In the genomic region with DNA sequence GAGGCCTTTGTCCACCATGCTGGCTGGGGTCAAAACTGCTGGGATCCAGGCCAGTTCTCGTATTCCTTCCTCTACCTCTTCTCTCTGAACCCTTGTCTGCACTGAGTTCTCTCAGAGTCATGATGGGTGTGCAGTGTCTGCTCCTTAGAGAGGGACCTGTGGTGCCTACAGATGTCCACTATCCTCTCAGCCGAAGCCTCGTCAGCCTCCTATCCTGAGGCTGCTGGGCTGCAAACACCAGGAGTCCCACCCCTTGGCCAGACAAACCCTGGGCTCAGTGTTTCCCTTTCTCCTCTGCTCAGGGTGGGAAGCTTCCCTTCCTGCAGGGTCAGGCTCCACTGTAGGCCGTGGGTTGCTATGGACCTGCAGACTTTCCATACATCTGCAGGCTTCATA, we compare ENCODE assay signal across 1 cellular context.
TF ChIP-seq lines count a peak whose summit lies in the region.

No MANE protein-coding gene starts in this region.

TF ChIP-seq in HepG2, 621 proteins besides CTCF, POLR2A, EP300 and RAD21 (continued from another document):
- TF ChIP-seq, protein P1, sequence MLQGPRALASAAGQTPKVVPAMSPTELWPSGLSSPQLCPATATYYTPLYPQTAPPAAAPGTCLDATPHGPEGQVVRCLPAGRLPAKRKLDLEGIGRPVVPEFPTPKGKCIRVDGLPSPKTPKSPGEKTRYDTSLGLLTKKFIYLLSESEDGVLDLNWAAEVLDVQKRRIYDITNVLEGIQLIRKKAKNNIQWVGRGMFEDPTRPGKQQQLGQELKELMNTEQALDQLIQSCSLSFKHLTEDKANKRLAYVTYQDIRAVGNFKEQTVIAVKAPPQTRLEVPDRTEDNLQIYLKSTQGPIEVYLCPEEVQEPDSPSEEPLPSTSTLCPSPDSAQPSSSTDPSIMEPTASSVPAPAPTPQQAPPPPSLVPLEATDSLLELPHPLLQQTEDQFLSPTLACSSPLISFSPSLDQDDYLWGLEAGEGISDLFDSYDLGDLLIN (CRISPR knock-in tag; IDR thresholded peaks at IDR 0.05; ENCODE audit: borderline replicate concordance): peak; percentile 2; the same call in 1 of the 2 replicates
- TF ChIP-seq, protein P2, sequence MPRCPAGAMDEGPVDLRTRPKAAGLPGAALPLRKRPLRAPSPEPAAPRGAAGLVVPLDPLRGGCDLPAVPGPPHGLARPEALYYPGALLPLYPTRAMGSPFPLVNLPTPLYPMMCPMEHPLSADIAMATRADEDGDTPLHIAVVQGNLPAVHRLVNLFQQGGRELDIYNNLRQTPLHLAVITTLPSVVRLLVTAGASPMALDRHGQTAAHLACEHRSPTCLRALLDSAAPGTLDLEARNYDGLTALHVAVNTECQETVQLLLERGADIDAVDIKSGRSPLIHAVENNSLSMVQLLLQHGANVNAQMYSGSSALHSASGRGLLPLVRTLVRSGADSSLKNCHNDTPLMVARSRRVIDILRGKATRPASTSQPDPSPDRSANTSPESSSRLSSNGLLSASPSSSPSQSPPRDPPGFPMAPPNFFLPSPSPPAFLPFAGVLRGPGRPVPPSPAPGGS (CRISPR knock-in tag; IDR thresholded peaks at IDR 0.05): peak; percentile 4; the same call in 1 of the 2 replicates
- no peak for TF ChIP-seq ZBTB1 (CRISPR knock-in tag; IDR thresholded peaks at IDR 0.05; ENCODE audit: borderline replicate concordance)
- TF ChIP-seq TRIM24 (CRISPR knock-in tag; IDR thresholded peaks at IDR 0.05): no peak
- TF ChIP-seq ARHGAP35 (CRISPR knock-in tag; IDR thresholded peaks at IDR 0.05; ENCODE audit: borderline replicate concordance): 0 out of 2 replicates have a peak, but pooled peaks have one; percentile 32
- TF ChIP-seq SALL2 (CRISPR knock-in tag; IDR thresholded peaks at IDR 0.05): 0 out of 2 replicates have a peak, but pooled peaks have one; percentile 12
- no peak for TF ChIP-seq PAWR (CRISPR knock-in tag; IDR thresholded peaks at IDR 0.05; ENCODE audit: borderline replicate concordance)
- no peak for TF ChIP-seq MAFK (conservative IDR thresholded peaks at IDR 0.05 in 1 of 2, IDR thresholded peaks at IDR 0.05 in 1 of 2; ENCODE audit: low read length in 2 of 2)
- 0 out of 2 replicates have a peak, but pooled peaks have one; percentile 8 for TF ChIP-seq BRD4 (CRISPR knock-in tag; IDR thresholded peaks at IDR 0.05)
- 0 out of 2 replicates have a peak, but pooled peaks have one; percentile 20 for TF ChIP-seq MIER2 (CRISPR knock-in tag; IDR thresholded peaks at IDR 0.05)
- no peak for TF ChIP-seq ZFP36L1 (CRISPR knock-in tag; IDR thresholded peaks at IDR 0.05)
- TF ChIP-seq ZNF501 (CRISPR knock-in tag; IDR thresholded peaks at IDR 0.05): no peak
- TF ChIP-seq CENPBD1 (CRISPR knock-in tag; IDR thresholded peaks at IDR 0.05; ENCODE audit: borderline replicate concordance, low read depth): 0 out of 2 replicates have a peak, but pooled peaks have one; percentile 1
